7 cellular contexts compared by ENCODE assay signal in genomic region chr1:209875510-209875909, GRCh38.
DNase-seq lines count a peak whose midpoint lies in the region; ATAC-seq and TF ChIP-seq lines count a peak whose summit lies in the region.

No MANE protein-coding gene starts in this region.

- POLR2A ChIA-PET in HEK293T (lab: Yijun Ruan, JAX), result interaction anchor here (1.0 kb wide), 1 partner anchor 48 kb away, joined by 3 read pairs; the partner anchor contains the start of gene UTP25

- ATAC-seq in GM19035 (IDR thresholded peaks at IDR 0.05; ENCODE audit: unreplicated experiment) (no peak), GM21825 (IDR thresholded peaks at IDR 0.05; ENCODE audit: unreplicated experiment) (no peak)

- CTCF ChIA-PET in HEK293T (lab: Yijun Ruan, JAX), result interaction anchor here (0.8 to 2.1 kb wide), 5 partner anchors 10 to 28 kb away, joined by 3 to 5 read pairs (median 4); no protein-coding TSS in a partner anchor

- peak; percentile 55 for DNase-seq in HEK293T (ENCODE audit: extremely low spot score)
- DNase-seq in NCI-H748 treated with DMSO at 0.1 percent for 48 hours (lab: John Stamatoyannopoulos, UW), result peak; percentile 24
- DNase-seq in fibroblast of peridontal ligament (ENCODE audit: extremely low read depth), result peak; percentile 76
- DNase-seq in stromal cell of bone marrow (ENCODE audit: low read depth), result peak; percentile 57
- DNase-seq in effector CD8-positive, alpha-beta T cell (lab: John Stamatoyannopoulos, UW), result no peak

TF ChIP-seq in HEK293T, 16 proteins besides CTCF, POLR2A, EP300 and RAD21:
- no peak for TF ChIP-seq SUZ12 (IDR thresholded peaks at IDR 0.05)
- no peak for TF ChIP-seq FOXA1 (IDR thresholded peaks at IDR 0.05)
- TF ChIP-seq PKNOX1 (IDR thresholded peaks at IDR 0.05), result no peak
